12 cellular contexts compared by ENCODE assay signal in the genomic region with DNA sequence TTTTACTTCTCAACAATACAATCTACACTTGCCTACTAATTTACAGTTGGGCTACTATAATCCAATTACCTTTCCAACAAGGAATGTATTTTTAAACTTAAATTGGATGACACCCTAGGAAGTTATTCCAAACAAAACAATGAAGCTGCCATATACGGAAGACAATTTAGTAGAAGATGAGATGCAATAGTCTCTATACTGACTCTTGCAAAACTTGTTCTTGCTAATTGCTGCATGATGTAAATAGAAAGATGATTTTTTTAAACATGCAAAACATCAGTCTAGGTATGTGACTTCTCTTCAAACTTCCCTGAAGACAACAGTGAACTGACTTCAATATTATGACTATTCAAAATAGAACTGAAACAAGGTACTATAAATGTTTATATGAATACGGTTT. TPM values are rescaled to one million over a fixed set of nuclear protein-coding genes. Genes with fewer than 3 reads are reported as not detected.
DNase-seq lines count a peak whose midpoint lies in the region; ATAC-seq and TF ChIP-seq lines count a peak whose summit lies in the region.
"Had no signal": no experiment of that assay in that cellular context is flagged by ENCODE, and none has a peak within 500 bp of the region (broad histone marks: within the 10 kb centered on the region; RNA-seq: fewer than 3 reads in every experiment).

No MANE protein-coding gene starts in this region.

- dilution Hi-C loops in IMR-90 (cut with HindIII; ENCODE audit: low sequenced_read_pairs, unreplicated experiment), result no loop called here

- no peaks in the 10 kb centered on the region for H3K27me3 ChIP-seq in IMR-90 (ENCODE audit: control insufficient read depth, insufficient read depth, low read length)
- H3K27me3 ChIP-seq in liver (ENCODE audit: control insufficient read depth in 4 of 4, insufficient read depth in 4 of 4, low read length in 3 of 4), result no peaks in the 10 kb centered on the region

- ATAC-seq in GM21619 (IDR thresholded peaks at IDR 0.05; ENCODE audit: unreplicated experiment), result peak; percentile 39
- peak; percentile 31 for ATAC-seq in IMR-90 (ENCODE audit: low read depth)
- no peak for ATAC-seq in HG03025 (IDR thresholded peaks at IDR 0.05; ENCODE audit: low FRiP score, unreplicated experiment)
- ATAC-seq: stimulated activated effector memory CD8-positive, alpha-beta T cell treated with anti-CD3 and anti-CD28 coated beads, Interleukin-12 subunit alpha, Interleukin-12 subunit beta, amount 100 ng/mL, for 72 hours had no signal

- no peak overlapping the region for H3K4me3 Mint-ChIP-seq in activated CD4-positive, alpha-beta T cell treated with anti-CD3 and anti-CD28 coated beads, Interleukin-2, amount 10 ng/mL, durations not matched to agents 24 days and 14 days
- H3K4me3 Mint-ChIP-seq: mesothelial cell of epicardium; stimulated activated effector memory CD8-positive, alpha-beta T cell treated with anti-CD3 and anti-CD28 coated beads, Interleukin-12 subunit alpha, Interleukin-12 subunit beta, amount 100 ng/mL, for 72 hours had no signal

- H4K8ac ChIP-seq in IMR-90 (ENCODE audit: low read depth in 2 of 2, low read length in 2 of 2), result no peak overlapping the region

- H3K4ac ChIP-seq in IMR-90 (ENCODE audit: low read depth, low read length), result no peak overlapping the region

- H3K4me3 ChIP-seq in GM12865 (ENCODE audit: low read depth, low read length) (no peak overlapping the region), IMR-90 (ENCODE audit: insufficient read depth, low read depth, low read length) (no peak overlapping the region), liver (ENCODE audit: low read depth in 1 of 3, low read length in 3 of 3) (no peak overlapping the region)

- H3K4me1 Mint-ChIP-seq in activated CD4-positive, alpha-beta T cell treated with anti-CD3 and anti-CD28 coated beads, Interleukin-2, amount 10 ng/mL, durations not matched to agents 24 days and 14 days, result peaks cover 22% of the 10 kb centered on the region

- no peak for TF ChIP-seq RAD21 in IMR-90 (IDR thresholded peaks at IDR 0.05; ENCODE audit: low read length)
- TF ChIP-seq RAD21 in liver (IDR thresholded peaks at IDR 0.05), result no peak

- no peak overlapping the region for H3K14ac ChIP-seq in IMR-90 (replicated peaks; ENCODE audit: low read depth, low read length)

- H3K9ac ChIP-seq in IMR-90 (ENCODE audit: low read depth, low read length) (no peak overlapping the region), liver (ENCODE audit: low read depth in 1 of 2, low read length in 2 of 2) (no peak overlapping the region)

- H2AFZ ChIP-seq in IMR-90 (replicated peaks; ENCODE audit: low read length, poor library complexity), result no peak overlapping the region

- no peak for TF ChIP-seq POLR2A in IMR-90 (IDR thresholded peaks at IDR 0.05; ENCODE audit: low read depth, low read length)

- BruUV-seq in IMR-90 (replicated peaks; lab: Mats Ljungman, UMichigan), result no TSS peak

- H3K4me2 ChIP-seq in IMR-90 (ENCODE audit: low read depth, low read length), result peak overlapping the region; percentile 22; the same call in 1 of the 2 replicates

- in situ Hi-C loops in IMR-90 (cut with MboI; ENCODE audit: low sequenced_read_pairs), result no loop called here

- CTCF ChIA-PET in IMR-90 (lab: Yijun Ruan, JAX), result no interaction called here

- H3K36me3 Mint-ChIP-seq in activated CD4-positive, alpha-beta T cell treated with anti-CD3 and anti-CD28 coated beads, Interleukin-2, amount 10 ng/mL, durations not matched to agents 24 days and 14 days (ENCODE audit: low read depth), result peaks cover 1% of the 10 kb centered on the region
- H3K36me3 Mint-ChIP-seq: stimulated activated effector memory CD8-positive, alpha-beta T cell treated with anti-CD3 and anti-CD28 coated beads, Interleukin-12 subunit alpha, Interleukin-12 subunit beta, amount 100 ng/mL, for 72 hours had no signal

- H3K23ac ChIP-seq in IMR-90 (ENCODE audit: low read depth, low read length), result no peak overlapping the region

- no peak overlapping the region for H4K91ac ChIP-seq in IMR-90 (ENCODE audit: insufficient read depth, low read depth, low read length)

- TF ChIP-seq CTCF in GM12865 (IDR thresholded peaks at IDR 0.05; ENCODE audit: insufficient read depth, low read depth, low read length, missing control alignments) (no peak), IMR-90 (conservative IDR thresholded peaks at IDR 0.05; ENCODE audit: low read depth, low read length) (no peak), liver (IDR thresholded peaks at IDR 0.05; ENCODE audit: low read depth, low read length, missing input control) (no peak)

- H3K18ac ChIP-seq in IMR-90 (ENCODE audit: low read depth, low read length), result no peak overlapping the region

- POLR2A ChIA-PET in IMR-90 (lab: Charles Lee; ENCODE audit: unreplicated experiment), result no interaction called here

- H3K4me1 ChIP-seq in IMR-90 (ENCODE audit: control insufficient read depth, insufficient read depth, low read length) (peaks cover 7% of the 10 kb centered on the region), liver (ENCODE audit: control insufficient read depth in 4 of 4, insufficient read depth in 4 of 4, low read length in 3 of 4) (peaks cover 8 to 31% (median 18%) of the 10 kb centered on the region in 4 donors)

- no CpG with 5 or more reads among the region's 2 CpGs for WGBS in IMR-90 (ENCODE audit: extremely low coverage in 2 of 2, insufficient read length in 1 of 2), 2 experiments
- 19% methylated on average over 2 of the region's 2 CpGs for WGBS in liver

- H3K36me3 ChIP-seq in IMR-90 (ENCODE audit: control insufficient read depth, insufficient read depth, low read length) (no peaks in the 10 kb centered on the region; the same call in 1 of the 2 replicates), liver (ENCODE audit: control insufficient read depth in 4 of 4, insufficient read depth in 3 of 4, low read depth in 1 of 4, low read length in 3 of 4) (no peaks in the 10 kb centered on the region)

- no peak overlapping the region for H3K27ac Mint-ChIP-seq in activated CD4-positive, alpha-beta T cell treated with anti-CD3 and anti-CD28 coated beads, Interleukin-2, amount 10 ng/mL, durations not matched to agents 24 days and 14 days
- H3K27ac Mint-ChIP-seq: mesothelial cell of epicardium had no signal

- H3K56ac ChIP-seq in IMR-90 (ENCODE audit: extremely low read depth, insufficient read depth, low read length), result no peak overlapping the region

- intact Hi-C loops in IMR-90 (cut with micrococcal nuclease), result no loop called here
- intact Hi-C loops in activated CD4-positive, alpha-beta T cell treated with anti-CD3 and anti-CD28 coated beads, Interleukin-2, amount 10 ng/mL, durations not matched to agents 24 days and 14 days (cut with micrococcal nuclease), result no loop called here

- no peaks in the 10 kb centered on the region for H3K27me3 Mint-ChIP-seq in activated CD4-positive, alpha-beta T cell treated with anti-CD3 and anti-CD28 coated beads, Interleukin-2, amount 10 ng/mL, durations not matched to agents 24 days and 14 days

- H3K9me1 ChIP-seq in IMR-90 (ENCODE audit: insufficient read depth, low read length), result peaks cover 10% of the 10 kb centered on the region

- peak; percentile 29 for DNase-seq in GM12865 (ENCODE audit: low read depth)
- no peak for DNase-seq in IMR-90
- no peak for DNase-seq in activated CD4-positive, alpha-beta T cell treated with anti-CD3 and anti-CD28 coated beads, Interleukin-2, amount 10 ng/mL, durations not matched to agents 24 days and 14 days
- no peak for DNase-seq in OCI-M1 (lab: John Stamatoyannopoulos, UW)
- no peak for DNase-seq in caudate nucleus (lab: John Stamatoyannopoulos, UW)
- DNase-seq: hippocampal formation, NCI-H1105 treated with DMSO at 0.1 percent for 48 hours had no signal

- H2BK5ac ChIP-seq in IMR-90 (ENCODE audit: low read depth, low read length, poor library complexity, severe bottlenecking), result peak overlapping the region; percentile 58

- no peak overlapping the region for H2AK9ac ChIP-seq in IMR-90 (replicated peaks; ENCODE audit: low read depth, low read length, poor library complexity)

- no peak overlapping the region for H2BK20ac ChIP-seq in IMR-90 (ENCODE audit: low read depth, low read length)

- H3K9me3 ChIP-seq in IMR-90 (ENCODE audit: control insufficient read depth, insufficient read depth, low read length) (no peaks in the 10 kb centered on the region), liver (ENCODE audit: control insufficient read depth in 4 of 4, low read length in 3 of 4) (no peaks in the 10 kb centered on the region)

- no peaks in the 10 kb centered on the region for H3K9me3 Mint-ChIP-seq in activated CD4-positive, alpha-beta T cell treated with anti-CD3 and anti-CD28 coated beads, Interleukin-2, amount 10 ng/mL, durations not matched to agents 24 days and 14 days
- H3K9me3 Mint-ChIP-seq: mesothelial cell of epicardium; stimulated activated effector memory CD8-positive, alpha-beta T cell treated with anti-CD3 and anti-CD28 coated beads, Interleukin-12 subunit alpha, Interleukin-12 subunit beta, amount 100 ng/mL, for 72 hours had no signal

- H4K5ac ChIP-seq in IMR-90 (ENCODE audit: low read depth, low read length), result no peak overlapping the region

- H3K27ac ChIP-seq in IMR-90 (ENCODE audit: insufficient read depth, low read length), result no peak overlapping the region; the same call in 1 of the 2 replicates
- H3K27ac ChIP-seq in liver (ENCODE audit: low read depth in 1 of 2, low read length in 2 of 2), result peak overlapping the region; percentile 90
- no peak overlapping the region for H3K27ac ChIP-seq in caudate nucleus (ENCODE audit: low read depth, low read length)

- H2BK15ac ChIP-seq in IMR-90 (ENCODE audit: low read depth, low read length), result no peak overlapping the region

- peaks cover under 1% of the 10 kb centered on the region; the same call in 1 of the 2 replicates for H4K20me1 ChIP-seq in IMR-90 (ENCODE audit: insufficient read depth, low read length)

- peaks cover 21 to 50% of the 10 kb centered on the region in 2 experiments for H3K79me1 ChIP-seq in IMR-90 (ENCODE audit: low read depth in 1 of 2, low read length in 2 of 2)

- H2BK120ac ChIP-seq in IMR-90 (ENCODE audit: low read depth, low read length), result no peak overlapping the region

- no peak overlapping the region for H2AK5ac ChIP-seq in IMR-90 (ENCODE audit: low read depth, low read length)

TF ChIP-seq in IMR-90, 13 proteins besides CTCF, POLR2A, EP300 and RAD21 (continues in another document):
- no peak for TF ChIP-seq CEBPB (IDR thresholded peaks at IDR 0.05; ENCODE audit: low read depth, low read length)
- no peak for TF ChIP-seq RFX5 (IDR thresholded peaks at IDR 0.05; ENCODE audit: low read depth, low read length)

TF ChIP-seq in liver, 16 proteins besides CTCF, POLR2A, EP300 and RAD21 (continues in another document):
- TF ChIP-seq YY1 (IDR thresholded peaks at IDR 0.05) (no peak), JUND (IDR thresholded peaks at IDR 0.05) (no peak), NR2F2 (IDR thresholded peaks at IDR 0.05) (no peak), GABPA (IDR thresholded peaks at IDR 0.05 in 1 of 2, conservative IDR thresholded peaks at IDR 0.05 in 1 of 2) (no peak)

RNA-seq across cellular contexts. Expression of gene NT5C3A, which starts 17.6 kb away (rescaled TPM):
- 12.2 and 22.2 TPM in 2 replicates for total RNA-seq in IMR-90 (2012; rRNA removed)
- polyA plus RNA-seq in IMR-90 (2012; rRNA removed), result 8.9 and 11.3 TPM in 2 replicates
- polyA plus RNA-seq in IMR-90 (2012; cell fraction: cytosol; rRNA removed), result 1.8 and 2.3 TPM in 2 replicates
- polyA plus RNA-seq in IMR-90 (2012; cell fraction: nucleus; rRNA removed; ENCODE audit: low replicate concordance), result 1.1 and 5.8 TPM in 2 replicates
- total RNA-seq in liver, result 10 to 100 TPM in 1 of 2 donors, 1 to 10 TPM in 1; 9.5 to 41.6 TPM
- polyA plus RNA-seq in liver, result 1 to 10 TPM; 4.3 to 9.8 TPM
- total RNA-seq in activated CD4-positive, alpha-beta T cell treated with anti-CD3 and anti-CD28 coated beads, Interleukin-2, amount 10 ng/mL, durations not matched to agents 24 days and 14 days, result 34.6 and 35.8 TPM in 2 replicates

Comparison
In these comparisons a context has a peak if more than half of its experiments do, and no peak if none do; other contexts are left out.
1. H3K27ac ChIP-seq: peak in liver (2 of 2); none in IMR-90 (single experiment) and caudate nucleus (single experiment).